Comparison of ENCODE assay signal across 8 cellular contexts in the genomic region with DNA sequence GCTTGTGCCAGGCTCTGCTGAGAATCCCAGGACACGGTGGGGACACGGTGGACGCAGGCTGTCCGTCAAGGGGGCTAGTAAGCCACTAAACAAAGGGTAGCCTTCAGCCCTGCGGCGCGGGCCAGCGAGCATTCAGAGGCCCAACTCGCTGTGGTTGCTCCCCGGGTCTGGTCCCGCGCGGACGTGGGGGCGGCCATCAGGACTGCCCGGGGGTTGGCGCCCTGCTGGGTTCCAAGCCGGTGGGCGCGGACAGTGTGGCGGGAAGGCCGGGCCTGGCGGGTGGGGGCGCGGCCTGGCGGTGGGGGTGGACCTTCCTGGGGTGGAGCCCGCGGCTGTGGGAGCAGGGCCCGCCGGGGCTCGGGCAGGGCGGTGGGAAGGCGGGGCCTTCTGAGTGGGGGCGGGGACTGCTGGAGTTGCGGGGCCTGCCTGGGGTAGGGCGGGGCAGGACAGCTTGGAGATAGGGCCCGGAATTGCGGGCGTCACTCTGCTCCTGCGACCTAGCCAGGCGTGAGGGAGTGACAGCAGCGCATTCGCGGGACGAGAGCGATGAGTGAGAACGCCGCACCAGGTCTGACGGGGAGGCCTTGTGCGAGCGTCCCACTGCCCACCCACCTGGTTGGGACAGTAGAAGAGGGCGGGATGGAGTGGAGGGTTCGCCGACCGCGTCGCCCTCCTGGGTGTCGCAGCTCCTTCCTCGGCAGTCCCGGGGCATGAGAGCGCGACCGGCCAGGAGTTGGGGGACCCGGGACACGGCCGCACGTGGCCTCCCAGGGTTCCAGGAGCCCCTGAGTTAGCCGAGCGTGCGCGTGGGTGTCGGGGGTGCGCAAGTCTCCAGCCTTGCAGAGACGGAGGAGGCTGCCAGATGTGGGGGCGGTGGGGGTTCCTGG. TPM values are rescaled to one million over a fixed set of nuclear protein-coding genes. Genes with fewer than 3 reads are reported as not detected.
DNase-seq lines count a peak whose midpoint lies in the region; FAIRE-seq and TF ChIP-seq lines count a peak whose summit lies in the region.

A gene with protein sequence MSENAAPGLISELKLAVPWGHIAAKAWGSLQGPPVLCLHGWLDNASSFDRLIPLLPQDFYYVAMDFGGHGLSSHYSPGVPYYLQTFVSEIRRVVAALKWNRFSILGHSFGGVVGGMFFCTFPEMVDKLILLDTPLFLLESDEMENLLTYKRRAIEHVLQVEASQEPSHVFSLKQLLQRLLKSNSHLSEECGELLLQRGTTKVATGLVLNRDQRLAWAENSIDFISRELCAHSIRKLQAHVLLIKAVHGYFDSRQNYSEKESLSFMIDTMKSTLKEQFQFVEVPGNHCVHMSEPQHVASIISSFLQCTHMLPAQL (plus strand): TSS at position 482 of the 887 bp plus-strand sequence. CDS start 65 bp downstream, at position 547.

- no peak within 1 kb of the TSS for H2BK5ac ChIP-seq in H9 (ENCODE audit: insufficient read length, low read length)

- peak within 1 kb of the TSS; percentile 36 for H3K18ac ChIP-seq in H9 (ENCODE audit: insufficient read length, low read depth, low read length)

- H3K4me3 ChIP-seq in kidney (ENCODE audit: low read length in 2 of 2) = peak within 1 kb of the TSS; percentile 60 to 64

- no peak for TF ChIP-seq CTCF in Calu3 (IDR thresholded peaks at IDR 0.05; ENCODE audit: unreplicated experiment)
- no peak for TF ChIP-seq CTCF in H9 (conservative IDR thresholded peaks at IDR 0.05)
- no peak for TF ChIP-seq CTCF in kidney (IDR thresholded peaks at IDR 0.05; ENCODE audit: borderline replicate concordance, extremely low read depth, insufficient read depth)

- H3K23ac ChIP-seq in H9 (ENCODE audit: insufficient read length, low read depth, low read length) = no peak within 1 kb of the TSS

- H2AK5ac ChIP-seq in H9 (ENCODE audit: insufficient read length, low read length) = no peak within 1 kb of the TSS

- intact Hi-C loops in Calu3 (cut with micrococcal nuclease; ENCODE audit: unreplicated experiment) = no loop called here
- intact Hi-C loops in kidney (cut with DNase I) = no loop called here

- H3K27me3 Mint-ChIP-seq in Calu3 (ENCODE audit: unreplicated experiment) = peaks cover 14% of the 10 kb centered on the region
- H3K27me3 Mint-ChIP-seq in H9 (ENCODE audit: low read depth) = peaks cover 48% of the 10 kb centered on the region

- no peak for FAIRE-seq in kidney (lab: Jason Lieb, UNC)

- H3K9me3 ChIP-seq in H9 (ENCODE audit: control insufficient read depth, low read depth, low read length) (peaks cover 4% of the 10 kb centered on the region), kidney (ENCODE audit: control insufficient read depth in 1 of 2, low read length in 2 of 2) (no peaks in the 10 kb centered on the region)

- H2BK15ac ChIP-seq in H9 (ENCODE audit: low read depth, low read length) = no peak within 1 kb of the TSS

- H3K14ac ChIP-seq in H9 (ENCODE audit: insufficient read depth, low read length) = peak within 1 kb of the TSS; percentile 6; the same call in 1 of the 2 replicates

- no peak within 1 kb of the TSS for H2BK20ac ChIP-seq in H9 (ENCODE audit: low read depth, low read length, poor library complexity, severe bottlenecking)

- H3K36me3 Mint-ChIP-seq in Calu3 (ENCODE audit: insufficient read depth, unreplicated experiment) (peaks cover 13% of the 10 kb centered on the region), H9 (ENCODE audit: insufficient read depth in 1 of 3, low read depth in 3 of 3) (peaks cover 3 to 11% (median 3%) of the 10 kb centered on the region in 3 experiments; a peak in 5 of 7 replicates)

- H3K27ac ChIP-seq in H9 (ENCODE audit: insufficient read length, low read depth, low read length) (no peak within 1 kb of the TSS), kidney (ENCODE audit: low read depth in 2 of 2, low read length in 2 of 2) (no peak within 1 kb of the TSS)

- peak; percentile 89 for DNase-seq in Calu3
- DNase-seq in H9 = peak; percentile 98
- DNase-seq in NCI-H1694 (lab: John Stamatoyannopoulos, UW) = peak; percentile 62
- peak; percentile 66 for DNase-seq in activated CD4-positive, alpha-beta T cell treated with anti-CD3 and anti-CD28 coated beads for 1 hour
- peak; percentile 36 for DNase-seq in cerebellar cortex (ENCODE audit: low spot score)
- DNase-seq in kidney = peak; percentile 96
- peak; percentile 77 to 83 for DNase-seq in stimulated activated CD4-positive, alpha-beta T cell treated with anti-CD3 and anti-CD28 coated beads, Interleukin-15, amount 100 ng/mL, for 1 hour (ENCODE audit: low read depth in 1 of 2, low spot score in 1 of 2)
- DNase-seq in NCI-H2107 (lab: John Stamatoyannopoulos, UW) = no peak

- no peak within 1 kb of the TSS for H2BK120ac ChIP-seq in H9 (ENCODE audit: low read depth, low read length, poor library complexity, severe bottlenecking)

- H3K27ac Mint-ChIP-seq in Calu3 (ENCODE audit: unreplicated experiment) = no peak within 1 kb of the TSS
- H3K27ac Mint-ChIP-seq in H9 = peak within 1 kb of the TSS in 1 of 3 experiments; percentile 73; a peak in 2 of 7 replicates

- peaks cover 3% of the 10 kb centered on the region; the same call in 1 of the 2 replicates for H3K27me3 ChIP-seq in H9 (ENCODE audit: insufficient read depth, low read length)

- no peak within 1 kb of the TSS for H3K56ac ChIP-seq in H9 (ENCODE audit: insufficient read length, low read depth, low read length)

- no peak within 1 kb of the TSS for H2AFZ ChIP-seq in H9 (ENCODE audit: low read length)

- H3K9ac ChIP-seq in H9 (ENCODE audit: extremely low read depth, insufficient read length, low read length) (no peak within 1 kb of the TSS), kidney (ENCODE audit: low read length in 2 of 2) (peak within 1 kb of the TSS; percentile 40 to 41)

- H3K79me2 ChIP-seq in H9 (ENCODE audit: insufficient read depth, low read length) = no peaks in the 10 kb centered on the region

- no CpG with 5 or more reads among the region's 75 CpGs for WGBS in H9 (ENCODE audit: extremely low coverage, insufficient read length, low lambda C conversion rate)

- no peak within 1 kb of the TSS for H3T11ph ChIP-seq in H9 (ENCODE audit: low read length)

- H3K4me3 Mint-ChIP-seq in Calu3 (ENCODE audit: low read depth, unreplicated experiment) = peak within 1 kb of the TSS; percentile 71
- H3K4me3 Mint-ChIP-seq in H9 = peak within 1 kb of the TSS; percentile 70 to 85

- H4K91ac ChIP-seq in H9 (ENCODE audit: insufficient read length, low read depth, low read length) = no peak within 1 kb of the TSS

- CTCF ChIA-PET in Calu3 (lab: Charles Lee) = no interaction called here

- no peaks in the 10 kb centered on the region for H3K36me3 ChIP-seq in kidney (ENCODE audit: control insufficient read depth in 1 of 2, insufficient read depth in 2 of 2, low read length in 2 of 2)

- peak within 1 kb of the TSS; percentile 39 for H3K4me2 ChIP-seq in H9 (ENCODE audit: insufficient read depth, insufficient read length, low read length)

- no peaks in the 10 kb centered on the region for H3K4me1 Mint-ChIP-seq in Calu3 (ENCODE audit: low read depth, unreplicated experiment)
- H3K4me1 Mint-ChIP-seq in H9 = peaks cover 13 to 16% of the 10 kb centered on the region in 2 experiments

- H3K23me2 ChIP-seq in H9 (ENCODE audit: insufficient read length, low read depth, low read length, poor library complexity, severe bottlenecking) = peaks cover 5% of the 10 kb centered on the region

- H4K5ac ChIP-seq in H9 (ENCODE audit: insufficient read length, low read depth, low read length) = no peak within 1 kb of the TSS

- H3K79me1 ChIP-seq in H9 (ENCODE audit: insufficient read depth, low read depth, low read length, poor library complexity, severe bottlenecking) = no peaks in the 10 kb centered on the region

- no peak within 1 kb of the TSS for H3K4ac ChIP-seq in H9 (ENCODE audit: low read depth, low read length)

- no peaks in the 10 kb centered on the region for H3K9me3 Mint-ChIP-seq in Calu3 (ENCODE audit: low read depth, unreplicated experiment)
- peaks cover 16 to 19% of the 10 kb centered on the region in 2 experiments for H3K9me3 Mint-ChIP-seq in H9

- no peak within 1 kb of the TSS for H2BK12ac ChIP-seq in H9 (ENCODE audit: insufficient read length, low read depth, low read length)

- BruUV-seq in Calu3 (replicated peaks; lab: Mats Ljungman, UMichigan) = no TSS peak

- H4K8ac ChIP-seq in H9 (replicated peaks; ENCODE audit: insufficient read length, low read depth, low read length) = no peak within 1 kb of the TSS

- H3K4me1 ChIP-seq in H9 (ENCODE audit: insufficient read depth, low read length) = no peaks in the 10 kb centered on the region
- peaks cover 0 to 5% of the 10 kb centered on the region in 2 donors for H3K4me1 ChIP-seq in kidney (ENCODE audit: control insufficient read depth in 1 of 2, insufficient read depth in 1 of 2, low read depth in 1 of 2, low read length in 2 of 2)

- no peaks in the 10 kb centered on the region for H4K20me1 ChIP-seq in H9 (ENCODE audit: control insufficient read depth, insufficient read depth, insufficient read length)

RNA-seq across cellular contexts. Expression of the gene that starts here (rescaled TPM):
- 0.45 and 0.76 TPM in 2 replicates for total RNA-seq in Calu3 (2022)
- total RNA-seq in H9 (2021) = 1.0 and 2.7 TPM in 2 replicates
- 3.1 TPM for total RNA-seq in kidney
- polyA plus RNA-seq in kidney (ENCODE audit: insufficient read depth, low read depth, low replicate concordance) = 4.9 TPM

Comparison
In these comparisons a context has a peak if more than half of its experiments do, and no peak if none do; other contexts are left out.
1. Peak in DNase-seq in Calu3; RNA of the gene not detected or under 1 TPM.